7 cellular contexts compared by ENCODE assay signal in the genomic region with DNA sequence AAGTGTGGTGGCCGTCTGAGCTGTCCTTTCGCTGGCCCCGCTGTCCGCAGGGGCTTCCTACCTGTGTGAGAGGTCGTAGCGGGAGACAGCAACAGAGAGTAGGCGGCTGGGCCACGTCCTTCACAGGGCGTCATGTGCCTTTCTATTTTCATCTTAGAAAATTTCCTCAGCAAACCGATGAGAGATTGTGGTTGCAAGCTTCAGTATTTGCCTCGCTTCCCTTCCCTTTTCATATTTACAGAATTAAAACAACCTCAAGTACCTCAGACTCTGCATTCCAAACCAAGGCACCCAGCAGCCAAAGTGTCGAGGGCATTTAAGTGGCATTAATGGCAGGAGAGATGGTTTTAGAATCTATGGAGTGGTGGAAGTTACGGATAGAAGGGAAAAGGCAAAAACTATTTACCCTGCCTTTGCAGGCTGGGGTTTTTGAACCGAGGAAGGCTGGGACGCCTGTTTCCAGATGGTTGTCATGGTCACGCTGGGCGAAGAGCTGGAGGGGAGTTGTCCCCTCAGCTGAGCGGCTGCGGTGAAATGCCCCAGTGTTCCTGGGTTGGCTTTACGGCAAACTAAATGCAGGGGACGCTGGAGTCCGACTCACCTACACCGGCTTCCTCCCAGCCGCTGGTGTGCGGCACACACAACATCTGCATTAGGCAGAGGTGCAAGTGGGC. TPM values are rescaled to one million over a fixed set of nuclear protein-coding genes. Genes with fewer than 3 reads are reported as not detected.
A peak's percentile ranks its signal among the peaks of the same experiment; 100 is the strongest.
DNase-seq lines count a peak whose midpoint lies in the region; ATAC-seq and TF ChIP-seq lines count a peak whose summit lies in the region.

No MANE protein-coding gene starts in this region.

- POLR2A ChIA-PET in activated CD8-positive, alpha-beta T cell treated with anti-CD3 and anti-CD28 coated beads for 36 hours (lab: Charles Lee), result no interaction called here

- H3K27me3 Mint-ChIP-seq in activated CD8-positive, alpha-beta T cell treated with anti-CD3 and anti-CD28 coated beads for 36 hours, result no peaks in the 10 kb centered on the region

- ATAC-seq in GM19324 (IDR thresholded peaks at IDR 0.05; ENCODE audit: low FRiP score, unreplicated experiment), result peak; percentile 72
- peak; percentile 63 for ATAC-seq in HG02981 (IDR thresholded peaks at IDR 0.05; ENCODE audit: unreplicated experiment)
- ATAC-seq in activated CD8-positive, alpha-beta T cell treated with anti-CD3 and anti-CD28 coated beads for 36 hours, result peak; percentile 71

- peaks cover 19% of the 10 kb centered on the region for H3K36me3 Mint-ChIP-seq in activated CD8-positive, alpha-beta T cell treated with anti-CD3 and anti-CD28 coated beads for 36 hours (ENCODE audit: low read depth)

- H3K27me3 ChIP-seq in thymus (ENCODE audit: control insufficient read depth, insufficient read depth), result no peaks in the 10 kb centered on the region
- H3K27me3 ChIP-seq in colonic mucosa, result no peaks in the 10 kb centered on the region
- H3K27me3 ChIP-seq in BE2C, result no peaks in the 10 kb centered on the region

- CTCF ChIA-PET in activated CD8-positive, alpha-beta T cell treated with anti-CD3 and anti-CD28 coated beads for 36 hours (lab: Charles Lee), result interaction anchor here (2.5 kb wide), 1 partner anchor 8 kb away, joined by 10 read pairs; no protein-coding TSS in a partner anchor

- intact Hi-C loops in activated CD8-positive, alpha-beta T cell treated with anti-CD3 and anti-CD28 coated beads for 36 hours (cut with micrococcal nuclease), result no loop called here
- intact Hi-C loops in colonic mucosa (cut with DNase I), result no loop called here

- H3K27ac Mint-ChIP-seq in activated CD8-positive, alpha-beta T cell treated with anti-CD3 and anti-CD28 coated beads for 36 hours, result peak overlapping the region; percentile 39

- H3K9ac ChIP-seq in colonic mucosa (ENCODE audit: low read depth in 2 of 2, low read length in 2 of 2), result no peak overlapping the region

- peaks cover 45% of the 10 kb centered on the region for H3K4me1 Mint-ChIP-seq in activated CD8-positive, alpha-beta T cell treated with anti-CD3 and anti-CD28 coated beads for 36 hours (ENCODE audit: low read depth)

- H3K36me3 ChIP-seq in thymus (ENCODE audit: control insufficient read depth, insufficient read depth) (peaks cover 59% of the 10 kb centered on the region), colonic mucosa (peaks cover 29% of the 10 kb centered on the region), BE2C (peaks cover 27% of the 10 kb centered on the region)

- peak overlapping the region; percentile 26 for H3K27ac ChIP-seq in thymus (ENCODE audit: low read depth)
- H3K27ac ChIP-seq in colonic mucosa, result no peak overlapping the region

- H3K9me3 ChIP-seq in thymus (ENCODE audit: control insufficient read depth), result peaks cover 3% of the 10 kb centered on the region
- H3K9me3 ChIP-seq in colonic mucosa, result no peaks in the 10 kb centered on the region
- H3K9me3 ChIP-seq in BE2C, result no peaks in the 10 kb centered on the region

- no peaks in the 10 kb centered on the region for H3K4me1 ChIP-seq in thymus (ENCODE audit: control insufficient read depth, insufficient read depth, low read length)
- no peaks in the 10 kb centered on the region for H3K4me1 ChIP-seq in colonic mucosa
- no peaks in the 10 kb centered on the region for H3K4me1 ChIP-seq in BE2C

- H3K4me3 ChIP-seq in thymus (ENCODE audit: low read length) (no peak overlapping the region), colonic mucosa (no peak overlapping the region), BE2C (ENCODE audit: low read depth, low read length) (no peak overlapping the region)

- no peak for TF ChIP-seq CTCF in activated CD8-positive, alpha-beta T cell treated with anti-CD3 and anti-CD28 coated beads for 36 hours (IDR thresholded peaks at IDR 0.05)
- no peak for TF ChIP-seq CTCF in colonic mucosa (IDR thresholded peaks at IDR 0.05)
- no peak for TF ChIP-seq CTCF in BE2C (IDR thresholded peaks at IDR 0.05; ENCODE audit: low read depth, low read length)

- no peak overlapping the region for H3K4me3 Mint-ChIP-seq in activated CD8-positive, alpha-beta T cell treated with anti-CD3 and anti-CD28 coated beads for 36 hours

- H3K9me3 Mint-ChIP-seq in activated CD8-positive, alpha-beta T cell treated with anti-CD3 and anti-CD28 coated beads for 36 hours, result no peaks in the 10 kb centered on the region

- WGBS in thymus, result 66% methylated on average over 25 of the region's 25 CpGs

- DNase-seq in activated CD8-positive, alpha-beta T cell treated with anti-CD3 and anti-CD28 coated beads for 36 hours, result peak; percentile 42
- DNase-seq in GF-D8 (lab: John Stamatoyannopoulos, UW) (no peak), colonic mucosa (no peak), BE2C (no peak)

RNA-seq across cellular contexts. Expression of gene WIPI2, which starts 41.9 kb away (rescaled TPM):
- total RNA-seq in activated CD8-positive, alpha-beta T cell treated with anti-CD3 and anti-CD28 coated beads for 36 hours, result 10 to 100 TPM; 39.3 to 39.5 TPM
- polyA plus RNA-seq in thymus, result 48.8 TPM
- 10 to 100 TPM; 43.7 to 47.4 TPM for total RNA-seq in colonic mucosa
- 55.5 TPM for polyA plus RNA-seq in BE2C (2012; ENCODE audit: insufficient read depth, insufficient read length, low read depth)

RNA-seq across cellular contexts. Expression of gene SLC29A4, which starts 50.8 kb away (rescaled TPM):
- 1 to 10 TPM; 2.5 to 2.9 TPM for total RNA-seq in activated CD8-positive, alpha-beta T cell treated with anti-CD3 and anti-CD28 coated beads for 36 hours
- polyA plus RNA-seq in thymus, result 0.62 TPM
- 10 to 100 TPM in 1 of 2 donors, 1 to 10 TPM in 1; 4.6 to 20.7 TPM for total RNA-seq in colonic mucosa
- 8.6 TPM for polyA plus RNA-seq in BE2C (2012; ENCODE audit: insufficient read depth, insufficient read length, low read depth)
